In the genomic region with DNA sequence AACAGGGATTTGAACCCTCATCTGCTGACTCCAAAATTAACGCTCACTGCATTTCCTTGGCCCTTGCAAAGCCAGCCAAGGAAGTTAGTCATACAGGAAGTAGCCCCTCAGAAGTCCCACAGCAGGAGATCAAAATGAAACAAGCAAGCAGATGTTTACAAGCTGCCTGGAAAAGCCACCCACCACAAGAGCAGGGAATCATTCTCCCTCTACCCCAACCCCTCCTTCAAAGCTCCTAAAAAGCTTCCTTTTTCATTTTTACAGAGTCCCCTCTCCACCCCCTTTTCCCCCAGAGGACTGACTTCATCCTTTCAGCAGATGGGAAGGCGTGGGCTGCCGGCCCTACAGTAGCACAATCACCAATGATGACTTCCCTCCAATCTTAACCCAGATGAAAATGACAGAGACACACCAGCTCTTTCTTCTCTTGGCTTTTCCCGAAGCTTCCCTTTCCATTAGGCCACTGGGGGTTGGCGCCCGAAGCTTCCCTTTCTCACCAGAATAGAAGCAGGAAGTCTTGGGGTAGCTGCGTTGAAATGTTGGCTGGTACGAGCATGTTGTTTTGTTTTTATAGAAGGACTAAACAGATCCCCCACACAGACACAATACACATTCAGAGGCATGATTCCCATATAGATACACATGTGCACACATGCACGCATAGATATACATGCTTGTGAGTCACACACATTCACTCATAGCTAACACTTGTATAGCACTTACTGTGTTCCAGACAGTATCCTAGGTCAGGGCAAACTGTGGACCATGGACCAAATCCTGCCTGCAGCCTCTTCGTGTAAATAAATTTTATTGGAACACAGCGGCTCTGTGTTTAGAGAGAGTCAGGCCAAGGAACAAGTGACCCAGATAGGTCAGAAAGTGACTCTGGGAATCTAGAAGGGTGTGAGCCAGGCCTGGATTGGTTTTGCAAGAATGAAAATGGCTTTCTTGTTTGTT, we compare ENCODE assay signal across 1 cellular context.
TF ChIP-seq lines count a peak whose summit lies in the region.

No MANE protein-coding gene starts in this region.

TF ChIP-seq in HepG2, 621 proteins besides CTCF, POLR2A, EP300 and RAD21 (continued from another document and continues in another):
- TF ChIP-seq, protein P1, sequence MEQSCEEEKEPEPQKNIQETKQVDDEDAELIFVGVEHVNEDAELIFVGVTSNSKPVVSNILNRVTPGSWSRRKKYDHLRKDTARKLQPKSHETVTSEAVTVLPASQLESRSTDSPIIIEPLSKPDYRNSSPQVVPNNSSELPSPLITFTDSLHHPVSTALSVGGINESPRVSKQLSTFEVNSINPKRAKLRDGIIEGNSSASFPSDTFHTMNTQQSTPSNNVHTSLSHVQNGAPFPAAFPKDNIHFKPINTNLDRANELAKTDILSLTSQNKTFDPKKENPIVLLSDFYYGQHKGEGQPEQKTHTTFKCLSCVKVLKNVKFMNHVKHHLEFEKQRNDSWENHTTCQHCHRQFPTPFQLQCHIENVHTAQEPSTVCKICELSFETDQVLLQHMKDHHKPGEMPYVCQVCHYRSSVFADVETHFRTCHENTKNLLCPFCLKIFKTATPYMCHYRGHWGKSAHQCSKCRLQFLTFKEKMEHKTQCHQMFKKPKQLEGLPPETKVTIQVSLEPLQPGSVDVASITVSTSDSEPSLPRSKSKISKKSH (CRISPR knock-in tag; IDR thresholded peaks at IDR 0.05; ENCODE audit: borderline replicate concordance): no peak
- TF ChIP-seq ZNF343 (CRISPR knock-in tag; IDR thresholded peaks at IDR 0.05) (no peak), MTA1 (CRISPR knock-in tag; IDR thresholded peaks at IDR 0.05; ENCODE audit: borderline replicate concordance) (no peak), ZC3H13 (CRISPR knock-in tag; IDR thresholded peaks at IDR 0.05) (0 out of 2 replicates have a peak, but pooled peaks have one; percentile 46), ZNF660 (CRISPR knock-in tag; IDR thresholded peaks at IDR 0.05; ENCODE audit: borderline replicate concordance, low read depth) (no peak), CHD2 (IDR thresholded peaks at IDR 0.05; ENCODE audit: low read depth, low read length) (no peak), ZNF557 (CRISPR knock-in tag; IDR thresholded peaks at IDR 0.05) (no peak), ZNF331 (CRISPR knock-in tag; IDR thresholded peaks at IDR 0.05) (no peak), THYN1 (CRISPR knock-in tag; IDR thresholded peaks at IDR 0.05; ENCODE audit: borderline replicate concordance, low read depth) (no peak), KDM3A (CRISPR knock-in tag; IDR thresholded peaks at IDR 0.05; ENCODE audit: low read depth) (no peak), ZFP36 (IDR thresholded peaks at IDR 0.05; ENCODE audit: borderline replicate concordance, low read depth, low read length, partially characterized antibody) (no peak), MEIS1 (CRISPR knock-in tag; IDR thresholded peaks at IDR 0.05; ENCODE audit: borderline replicate concordance) (no peak), ELF4 (CRISPR knock-in tag; IDR thresholded peaks at IDR 0.05; ENCODE audit: borderline replicate concordance) (no peak), ZSCAN29 (CRISPR knock-in tag; conservative IDR thresholded peaks at IDR 0.05) (no peak), FOXA1 (IDR thresholded peaks at IDR 0.05) (no peak), FOXA1 (CRISPR knock-in tag; IDR thresholded peaks at IDR 0.05) (no peak), KDM6A (CRISPR knock-in tag; IDR thresholded peaks at IDR 0.05; ENCODE audit: low read depth) (no peak), ZFX (CRISPR knock-in tag; IDR thresholded peaks at IDR 0.05; ENCODE audit: low read depth) (no peak), FOSL2 (CRISPR knock-in tag; IDR thresholded peaks at IDR 0.05) (0 out of 2 replicates have a peak, but pooled peaks have one; percentile 3), IKZF1 (IDR thresholded peaks at IDR 0.05) (no peak), WIZ (CRISPR knock-in tag; IDR thresholded peaks at IDR 0.05) (no peak), RAD51 (IDR thresholded peaks at IDR 0.05; ENCODE audit: borderline replicate concordance) (no peak), ZMAT3 (CRISPR knock-in tag; conservative IDR thresholded peaks at IDR 0.05) (no peak), MED1 (CRISPR knock-in tag; IDR thresholded peaks at IDR 0.05) (no peak), TEAD2 (CRISPR knock-in tag; IDR thresholded peaks at IDR 0.05) (no peak), ZNF263 (CRISPR knock-in tag; IDR thresholded peaks at IDR 0.05) (no peak), ZNF350 (CRISPR knock-in tag; IDR thresholded peaks at IDR 0.05; ENCODE audit: borderline replicate concordance, low read depth) (no peak), JARID2 (CRISPR knock-in tag; IDR thresholded peaks at IDR 0.05; ENCODE audit: insufficient replicate concordance) (no peak), ONECUT2 (CRISPR knock-in tag; IDR thresholded peaks at IDR 0.05) (no peak), ETV5 (CRISPR knock-in tag; IDR thresholded peaks at IDR 0.05; ENCODE audit: borderline replicate concordance) (no peak), SAP130 (CRISPR knock-in tag; IDR thresholded peaks at IDR 0.05; ENCODE audit: low read depth) (peak; percentile 20; the same call in 1 of the 2 replicates), ZNF468 (CRISPR knock-in tag; IDR thresholded peaks at IDR 0.05) (no peak)
- TF ChIP-seq, protein P2, sequence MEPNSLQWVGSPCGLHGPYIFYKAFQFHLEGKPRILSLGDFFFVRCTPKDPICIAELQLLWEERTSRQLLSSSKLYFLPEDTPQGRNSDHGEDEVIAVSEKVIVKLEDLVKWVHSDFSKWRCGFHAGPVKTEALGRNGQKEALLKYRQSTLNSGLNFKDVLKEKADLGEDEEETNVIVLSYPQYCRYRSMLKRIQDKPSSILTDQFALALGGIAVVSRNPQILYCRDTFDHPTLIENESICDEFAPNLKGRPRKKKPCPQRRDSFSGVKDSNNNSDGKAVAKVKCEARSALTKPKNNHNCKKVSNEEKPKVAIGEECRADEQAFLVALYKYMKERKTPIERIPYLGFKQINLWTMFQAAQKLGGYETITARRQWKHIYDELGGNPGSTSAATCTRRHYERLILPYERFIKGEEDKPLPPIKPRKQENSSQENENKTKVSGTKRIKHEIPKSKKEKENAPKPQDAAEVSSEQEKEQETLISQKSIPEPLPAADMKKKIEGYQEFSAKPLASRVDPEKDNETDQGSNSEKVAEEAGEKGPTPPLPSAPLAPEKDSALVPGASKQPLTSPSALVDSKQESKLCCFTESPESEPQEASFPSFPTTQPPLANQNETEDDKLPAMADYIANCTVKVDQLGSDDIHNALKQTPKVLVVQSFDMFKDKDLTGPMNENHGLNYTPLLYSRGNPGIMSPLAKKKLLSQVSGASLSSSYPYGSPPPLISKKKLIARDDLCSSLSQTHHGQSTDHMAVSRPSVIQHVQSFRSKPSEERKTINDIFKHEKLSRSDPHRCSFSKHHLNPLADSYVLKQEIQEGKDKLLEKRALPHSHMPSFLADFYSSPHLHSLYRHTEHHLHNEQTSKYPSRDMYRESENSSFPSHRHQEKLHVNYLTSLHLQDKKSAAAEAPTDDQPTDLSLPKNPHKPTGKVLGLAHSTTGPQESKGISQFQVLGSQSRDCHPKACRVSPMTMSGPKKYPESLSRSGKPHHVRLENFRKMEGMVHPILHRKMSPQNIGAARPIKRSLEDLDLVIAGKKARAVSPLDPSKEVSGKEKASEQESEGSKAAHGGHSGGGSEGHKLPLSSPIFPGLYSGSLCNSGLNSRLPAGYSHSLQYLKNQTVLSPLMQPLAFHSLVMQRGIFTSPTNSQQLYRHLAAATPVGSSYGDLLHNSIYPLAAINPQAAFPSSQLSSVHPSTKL (CRISPR knock-in tag; IDR thresholded peaks at IDR 0.05): peak; percentile 12; the same call in 1 of the 2 replicates
- TF ChIP-seq, protein P3, sequence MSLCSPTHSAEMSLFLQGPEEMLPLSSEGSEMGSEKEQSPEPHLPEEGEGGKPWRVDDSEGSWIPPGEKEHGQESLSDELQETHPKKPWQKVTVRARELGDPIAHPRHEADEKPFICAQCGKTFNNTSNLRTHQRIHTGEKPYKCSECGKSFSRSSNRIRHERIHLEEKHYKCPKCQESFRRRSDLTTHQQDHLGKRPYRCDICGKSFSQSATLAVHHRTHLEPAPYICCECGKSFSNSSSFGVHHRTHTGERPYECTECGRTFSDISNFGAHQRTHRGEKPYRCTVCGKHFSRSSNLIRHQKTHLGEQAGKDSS (CRISPR knock-in tag; IDR thresholded peaks at IDR 0.05; ENCODE audit: borderline replicate concordance, low read depth): no peak
- TF ChIP-seq, protein P4, sequence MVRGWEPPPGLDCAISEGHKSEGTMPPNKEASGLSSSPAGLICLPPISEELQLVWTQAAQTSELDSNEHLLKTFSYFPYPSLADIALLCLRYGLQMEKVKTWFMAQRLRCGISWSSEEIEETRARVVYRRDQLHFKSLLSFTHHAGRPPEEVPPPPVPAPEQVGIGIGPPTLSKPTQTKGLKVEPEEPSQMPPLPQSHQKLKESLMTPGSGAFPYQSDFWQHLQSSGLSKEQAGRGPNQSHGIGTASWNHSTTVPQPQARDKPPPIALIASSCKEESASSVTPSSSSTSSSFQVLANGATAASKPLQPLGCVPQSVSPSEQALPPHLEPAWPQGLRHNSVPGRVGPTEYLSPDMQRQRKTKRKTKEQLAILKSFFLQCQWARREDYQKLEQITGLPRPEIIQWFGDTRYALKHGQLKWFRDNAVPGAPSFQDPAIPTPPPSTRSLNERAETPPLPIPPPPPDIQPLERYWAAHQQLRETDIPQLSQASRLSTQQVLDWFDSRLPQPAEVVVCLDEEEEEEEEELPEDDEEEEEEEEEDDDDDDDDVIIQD (CRISPR knock-in tag; IDR thresholded peaks at IDR 0.05; ENCODE audit: low read depth): no peak
- TF ChIP-seq, protein P5, sequence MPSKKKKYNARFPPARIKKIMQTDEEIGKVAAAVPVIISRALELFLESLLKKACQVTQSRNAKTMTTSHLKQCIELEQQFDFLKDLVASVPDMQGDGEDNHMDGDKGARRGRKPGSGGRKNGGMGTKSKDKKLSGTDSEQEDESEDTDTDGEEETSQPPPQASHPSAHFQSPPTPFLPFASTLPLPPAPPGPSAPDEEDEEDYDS (CRISPR knock-in tag; IDR thresholded peaks at IDR 0.05): no peak
- TF ChIP-seq, protein P6, sequence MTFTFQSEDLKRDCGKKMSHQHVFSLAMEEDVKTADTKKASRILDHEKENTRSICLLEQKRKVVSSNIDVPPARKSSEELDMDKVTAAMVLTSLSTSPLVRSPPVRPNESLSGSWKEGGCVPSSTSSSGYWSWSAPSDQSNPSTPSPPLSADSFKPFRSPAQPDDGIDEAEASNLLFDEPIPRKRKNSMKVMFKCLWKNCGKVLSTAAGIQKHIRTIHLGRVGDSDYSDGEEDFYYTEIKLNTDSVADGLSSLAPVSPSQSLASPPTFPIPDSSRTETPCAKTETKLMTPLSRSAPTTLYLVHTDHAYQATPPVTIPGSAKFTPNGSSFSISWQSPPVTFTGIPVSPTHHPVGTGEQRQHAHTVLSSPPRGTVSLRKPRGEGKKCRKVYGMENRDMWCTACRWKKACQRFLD (CRISPR knock-in tag; IDR thresholded peaks at IDR 0.05; ENCODE audit: borderline replicate concordance): no peak
- TF ChIP-seq, protein P7, sequence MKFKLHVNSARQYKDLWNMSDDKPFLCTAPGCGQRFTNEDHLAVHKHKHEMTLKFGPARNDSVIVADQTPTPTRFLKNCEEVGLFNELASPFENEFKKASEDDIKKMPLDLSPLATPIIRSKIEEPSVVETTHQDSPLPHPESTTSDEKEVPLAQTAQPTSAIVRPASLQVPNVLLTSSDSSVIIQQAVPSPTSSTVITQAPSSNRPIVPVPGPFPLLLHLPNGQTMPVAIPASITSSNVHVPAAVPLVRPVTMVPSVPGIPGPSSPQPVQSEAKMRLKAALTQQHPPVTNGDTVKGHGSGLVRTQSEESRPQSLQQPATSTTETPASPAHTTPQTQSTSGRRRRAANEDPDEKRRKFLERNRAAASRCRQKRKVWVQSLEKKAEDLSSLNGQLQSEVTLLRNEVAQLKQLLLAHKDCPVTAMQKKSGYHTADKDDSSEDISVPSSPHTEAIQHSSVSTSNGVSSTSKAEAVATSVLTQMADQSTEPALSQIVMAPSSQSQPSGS (CRISPR knock-in tag; IDR thresholded peaks at IDR 0.05): no peak
- TF ChIP-seq, protein P8, sequence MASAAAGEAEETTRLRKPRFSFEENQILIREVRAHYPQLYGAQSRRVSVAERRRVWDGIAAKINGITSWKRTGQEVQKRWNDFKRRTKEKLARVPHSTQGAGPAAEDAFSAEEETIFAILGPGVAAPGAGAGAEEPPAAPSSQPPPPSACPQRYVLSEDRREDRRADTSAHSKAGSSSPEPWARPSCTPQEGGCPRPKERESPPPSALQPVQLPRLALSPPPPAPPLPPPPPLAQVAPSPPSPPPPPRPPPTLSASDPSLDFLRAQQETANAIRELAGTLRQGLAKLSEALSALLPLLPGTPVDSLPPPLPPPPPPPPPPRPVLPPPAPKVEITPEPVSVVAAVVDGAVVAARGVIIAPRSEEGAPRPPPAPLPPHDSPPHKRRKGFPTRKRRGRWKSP (CRISPR knock-in tag; IDR thresholded peaks at IDR 0.05): no peak
- TF ChIP-seq, protein P9, sequence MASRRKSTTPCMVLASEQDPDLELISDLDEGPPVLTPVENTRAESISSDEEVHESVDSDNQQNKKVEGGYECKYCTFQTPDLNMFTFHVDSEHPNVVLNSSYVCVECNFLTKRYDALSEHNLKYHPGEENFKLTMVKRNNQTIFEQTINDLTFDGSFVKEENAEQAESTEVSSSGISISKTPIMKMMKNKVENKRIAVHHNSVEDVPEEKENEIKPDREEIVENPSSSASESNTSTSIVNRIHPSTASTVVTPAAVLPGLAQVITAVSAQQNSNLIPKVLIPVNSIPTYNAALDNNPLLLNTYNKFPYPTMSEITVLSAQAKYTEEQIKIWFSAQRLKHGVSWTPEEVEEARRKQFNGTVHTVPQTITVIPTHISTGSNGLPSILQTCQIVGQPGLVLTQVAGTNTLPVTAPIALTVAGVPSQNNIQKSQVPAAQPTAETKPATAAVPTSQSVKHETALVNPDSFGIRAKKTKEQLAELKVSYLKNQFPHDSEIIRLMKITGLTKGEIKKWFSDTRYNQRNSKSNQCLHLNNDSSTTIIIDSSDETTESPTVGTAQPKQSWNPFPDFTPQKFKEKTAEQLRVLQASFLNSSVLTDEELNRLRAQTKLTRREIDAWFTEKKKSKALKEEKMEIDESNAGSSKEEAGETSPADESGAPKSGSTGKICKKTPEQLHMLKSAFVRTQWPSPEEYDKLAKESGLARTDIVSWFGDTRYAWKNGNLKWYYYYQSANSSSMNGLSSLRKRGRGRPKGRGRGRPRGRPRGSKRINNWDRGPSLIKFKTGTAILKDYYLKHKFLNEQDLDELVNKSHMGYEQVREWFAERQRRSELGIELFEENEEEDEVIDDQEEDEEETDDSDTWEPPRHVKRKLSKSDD (CRISPR knock-in tag; IDR thresholded peaks at IDR 0.05; ENCODE audit: low read depth): no peak
- TF ChIP-seq, protein P10, sequence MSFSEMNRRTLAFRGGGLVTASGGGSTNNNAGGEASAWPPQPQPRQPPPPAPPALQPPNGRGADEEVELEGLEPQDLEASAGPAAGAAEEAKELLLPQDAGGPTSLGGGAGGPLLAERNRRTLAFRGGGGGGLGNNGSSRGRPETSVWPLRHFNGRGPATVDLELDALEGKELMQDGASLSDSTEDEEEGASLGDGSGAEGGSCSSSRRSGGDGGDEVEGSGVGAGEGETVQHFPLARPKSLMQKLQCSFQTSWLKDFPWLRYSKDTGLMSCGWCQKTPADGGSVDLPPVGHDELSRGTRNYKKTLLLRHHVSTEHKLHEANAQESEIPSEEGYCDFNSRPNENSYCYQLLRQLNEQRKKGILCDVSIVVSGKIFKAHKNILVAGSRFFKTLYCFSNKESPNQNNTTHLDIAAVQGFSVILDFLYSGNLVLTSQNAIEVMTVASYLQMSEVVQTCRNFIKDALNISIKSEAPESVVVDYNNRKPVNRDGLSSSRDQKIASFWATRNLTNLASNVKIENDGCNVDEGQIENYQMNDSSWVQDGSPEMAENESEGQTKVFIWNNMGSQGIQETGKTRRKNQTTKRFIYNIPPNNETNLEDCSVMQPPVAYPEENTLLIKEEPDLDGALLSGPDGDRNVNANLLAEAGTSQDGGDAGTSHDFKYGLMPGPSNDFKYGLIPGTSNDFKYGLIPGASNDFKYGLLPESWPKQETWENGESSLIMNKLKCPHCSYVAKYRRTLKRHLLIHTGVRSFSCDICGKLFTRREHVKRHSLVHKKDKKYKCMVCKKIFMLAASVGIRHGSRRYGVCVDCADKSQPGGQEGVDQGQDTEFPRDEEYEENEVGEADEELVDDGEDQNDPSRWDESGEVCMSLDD (CRISPR knock-in tag; IDR thresholded peaks at IDR 0.05; ENCODE audit: borderline replicate concordance): no peak
